In the genomic region with DNA sequence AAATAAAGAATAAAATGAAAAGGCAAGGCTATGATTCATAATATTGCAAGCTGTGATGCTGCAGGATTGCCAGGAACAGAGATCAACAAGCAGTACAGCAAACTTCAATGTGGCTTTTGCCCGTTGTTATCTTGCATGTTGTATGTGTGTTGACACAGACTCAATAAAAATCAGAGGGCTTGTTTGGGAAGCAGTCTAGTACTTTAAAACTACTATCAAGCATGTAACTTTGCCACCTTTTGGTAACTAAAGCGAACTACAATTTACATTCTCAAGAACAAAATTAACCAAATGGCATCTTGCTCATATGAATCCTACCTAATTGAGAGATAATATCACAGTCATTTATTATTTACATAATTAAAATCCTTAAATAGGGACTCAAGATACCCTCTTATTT, we compare ENCODE assay signal across 8 cellular contexts.
A peak's percentile ranks its signal among the peaks of the same experiment; 100 is the strongest.
DNase-seq lines count a peak whose midpoint lies in the region; ATAC-seq and TF ChIP-seq lines count a peak whose summit lies in the region.

No MANE protein-coding gene starts in this region.

- RAD21 ChIA-PET in HCT116 (lab: Charles Lee; ENCODE audit: low non-redundant PET in 1 of 2, low total read pairs in 2 of 2, uncharacterized antibody in 2 of 2, unreplicated experiment in 2 of 2): no interaction called here

- H4K20me1 ChIP-seq in HCT116 (ENCODE audit: insufficient read depth): no peaks in the 10 kb centered on the region
- no peaks in the 10 kb centered on the region for H4K20me1 ChIP-seq in hepatocyte (ENCODE audit: insufficient read depth, poor library complexity, severe bottlenecking)

- no TSS peak for BruUV-seq in HCT116 (replicated peaks; lab: Mats Ljungman, UMichigan)

- WGBS in hepatocyte (ENCODE audit: low lambda C conversion rate, missing lambda C conversion rate): 8% methylated on average over 2 of the region's 2 CpGs

- H3K27ac ChIP-seq in HCT116 (ENCODE audit: low read depth, low read length): no peak overlapping the region
- H3K27ac ChIP-seq in hepatocyte: no peak overlapping the region

- CTCF ChIA-PET in HCT116 (lab: Charles Lee): interaction anchor here (1.0 to 1.2 kb wide), 2 partner anchors 329 to 330 kb away, joined by 3 read pairs; no protein-coding TSS in a partner anchor

- H3K4me3 ChIP-seq in HCT116 (replicated peaks in 1 of 2; ENCODE audit: low read depth in 1 of 2, low read length in 2 of 2): no peak overlapping the region
- no peak overlapping the region for H3K4me3 ChIP-seq in hepatocyte

- no peak overlapping the region for H3K9ac ChIP-seq in HCT116 (ENCODE audit: low read length)

- intact Hi-C loops in HCT116 (cut with micrococcal nuclease): loop anchor here (1.0 to 10.0 kb wide), 3 partner anchors 237 to 1527 kb away; no protein-coding TSS in a partner anchor

- peak overlapping the region; percentile 62 for H2AFZ ChIP-seq in HCT116 (ENCODE audit: low read depth, low read length, poor library complexity, severe bottlenecking)
- no peak overlapping the region for H2AFZ ChIP-seq in hepatocyte

- H3K79me2 ChIP-seq in HCT116 (ENCODE audit: insufficient read depth, low read length) (no peaks in the 10 kb centered on the region), hepatocyte (no peaks in the 10 kb centered on the region)

- H3K4me2 ChIP-seq in HCT116 (ENCODE audit: low read length): no peak overlapping the region
- H3K4me2 ChIP-seq in hepatocyte: peak overlapping the region; percentile 27

- DNase-seq in D341Med (ENCODE audit: low spot score) (peak; percentile 34), HCT116 (ENCODE audit: low read depth, low spot score) (peak; percentile 38), OCI-M1 (lab: John Stamatoyannopoulos, UW) (peak; percentile 63), hepatocyte (ENCODE audit: low spot score) (peak; percentile 71)
- DNase-seq in activated naive CD4-positive, alpha-beta T cell treated with anti-CD3 and anti-CD28 coated beads, Interleukin-2, amount 50 U/mL, for 72 hours (ENCODE audit: low spot score in 2 of 2): no peak

- POLR2A ChIA-PET in HCT116 (lab: Charles Lee): no interaction called here

- H3K36me3 Mint-ChIP-seq in activated naive CD4-positive, alpha-beta T cell treated with anti-CD3 and anti-CD28 coated beads, Interleukin-2, amount 50 U/mL, for 72 hours: no peaks in the 10 kb centered on the region

- ATAC-seq in HCT116: peak; percentile 78
- no peak for ATAC-seq in GM21529 (IDR thresholded peaks at IDR 0.05; ENCODE audit: unreplicated experiment)
- no peak for ATAC-seq in GM21360 (IDR thresholded peaks at IDR 0.05; ENCODE audit: unreplicated experiment)
- ATAC-seq in HG03045 (IDR thresholded peaks at IDR 0.05; ENCODE audit: unreplicated experiment): no peak
- no peak for ATAC-seq in activated naive CD4-positive, alpha-beta T cell treated with anti-CD3 and anti-CD28 coated beads, Interleukin-2, amount 50 U/mL, for 72 hours

- TF ChIP-seq POLR2A in HCT116 (IDR thresholded peaks at IDR 0.05; ENCODE audit: borderline replicate concordance, extremely low read depth, insufficient read depth, insufficient read length): no peak

- no peaks in the 10 kb centered on the region for H3K4me1 ChIP-seq in HCT116 (ENCODE audit: control insufficient read depth in 1 of 2, insufficient read depth in 2 of 2, low read length in 2 of 2)
- H3K4me1 ChIP-seq in hepatocyte (ENCODE audit: insufficient read depth): no peaks in the 10 kb centered on the region

- TF ChIP-seq CTCF in HCT116 (IDR thresholded peaks at IDR 0.05 in 2 of 3, conservative IDR thresholded peaks at IDR 0.05 in 1 of 3; ENCODE audit: borderline replicate concordance in 1 of 3, insufficient read depth in 1 of 3, low read depth in 2 of 3, low read length in 2 of 3) (peak; percentile 27 to 49 (median 47); a peak in 4 of 6 replicates), hepatocyte (IDR thresholded peaks at IDR 0.05; ENCODE audit: poor library complexity) (peak; percentile 56)

- TF ChIP-seq RAD21 in HCT116 (IDR thresholded peaks at IDR 0.05; ENCODE audit: low read depth): peak; percentile 63

- H3K27me3 ChIP-seq in HCT116 (ENCODE audit: insufficient read depth, low read length) (no peaks in the 10 kb centered on the region), hepatocyte (no peaks in the 10 kb centered on the region)

- no peaks in the 10 kb centered on the region for H3K36me3 ChIP-seq in HCT116 (ENCODE audit: control insufficient read depth in 1 of 2, insufficient read depth in 2 of 2, low read length in 2 of 2)
- H3K36me3 ChIP-seq in hepatocyte (replicated peaks; ENCODE audit: insufficient read depth, low read depth): no peaks in the 10 kb centered on the region

- H3K9me3 Mint-ChIP-seq in activated naive CD4-positive, alpha-beta T cell treated with anti-CD3 and anti-CD28 coated beads, Interleukin-2, amount 50 U/mL, for 72 hours: no peaks in the 10 kb centered on the region

- H3K9me3 ChIP-seq in HCT116 (ENCODE audit: control insufficient read depth in 1 of 2, insufficient read depth in 1 of 2, low read depth in 1 of 2, low read length in 2 of 2) (no peaks in the 10 kb centered on the region), hepatocyte (ENCODE audit: low read depth) (no peaks in the 10 kb centered on the region)

- H3K27ac Mint-ChIP-seq in activated naive CD4-positive, alpha-beta T cell treated with anti-CD3 and anti-CD28 coated beads, Interleukin-2, amount 50 U/mL, for 72 hours: no peak overlapping the region

- H3K9me2 ChIP-seq in HCT116 (ENCODE audit: insufficient read depth): no peaks in the 10 kb centered on the region
- H3K9me2 ChIP-seq in hepatocyte (replicated peaks; ENCODE audit: insufficient read depth): no peaks in the 10 kb centered on the region

TF ChIP-seq in HCT116, 20 proteins besides CTCF, POLR2A, EP300 and RAD21:
- no peak for TF ChIP-seq TCF7L2 (IDR thresholded peaks at IDR 0.05; ENCODE audit: borderline replicate concordance, extremely low read depth, insufficient read depth, insufficient read length)
- no peak for TF ChIP-seq YY1 (IDR thresholded peaks at IDR 0.05; ENCODE audit: extremely low read depth, insufficient replicate concordance, low read depth, low read length)
- TF ChIP-seq SIN3A (IDR thresholded peaks at IDR 0.05; ENCODE audit: low read depth): 0 out of 2 replicates have a peak, but pooled peaks have one; percentile 3

Comparison
In these comparisons a context has a peak if more than half of its experiments do, and no peak if none do; other contexts are left out.
1. DNase-seq: peak in D341Med (single experiment), HCT116 (single experiment), OCI-M1 (single experiment) and hepatocyte (single experiment); none in activated naive CD4-positive, alpha-beta T cell treated with anti-CD3 and anti-CD28 coated beads, Interleukin-2, amount 50 U/mL, for 72 hours (0 of 2).